ENCODE assay signal across 8 cellular contexts in genomic region chr6:30793521-30794194, GRCh38. TPM values are rescaled to one million over a fixed set of nuclear protein-coding genes. Genes with fewer than 3 reads are reported as not detected.
DNase-seq lines count a peak whose midpoint lies in the region; ATAC-seq, FAIRE-seq and TF ChIP-seq lines count a peak whose summit lies in the region.

No MANE protein-coding gene starts in this region.

- WGBS in ovary, 3 donors: 9 to 21% (median 13%) methylated on average over 6 of the region's 6 CpGs

- H3K4me3 ChIP-seq in ovary: no peak overlapping the region

- peak overlapping the region; percentile 62 to 79 for H3K27ac ChIP-seq in ovary

- no peak for ATAC-seq in GM21717 (IDR thresholded peaks at IDR 0.05; ENCODE audit: unreplicated experiment)

- H3K4me1 ChIP-seq in ovary (ENCODE audit: insufficient read depth): no peaks in the 10 kb centered on the region

- no peak for TF ChIP-seq CTCF in GM10248 (IDR thresholded peaks at IDR 0.05; ENCODE audit: control extremely low read depth, extremely low read depth, low read depth, missing control alignments)
- no peak for TF ChIP-seq CTCF in ovary (IDR thresholded peaks at IDR 0.05)

- intact Hi-C loops in ovary (cut with DNase I): no loop called here

- no peaks in the 10 kb centered on the region for H3K9me3 ChIP-seq in ovary

- DNase-seq in GM10248 (ENCODE audit: extremely low spot score) (peak; percentile 74), NOMO-1 treated with dmso at 0.1 percent for 144 hours (lab: John Stamatoyannopoulos, UW; ENCODE audit: unreplicated experiment) (peak; percentile 59), dermis blood vessel endothelial cell (peak; percentile 62), ovary (no peak), NCI-H1105 (lab: John Stamatoyannopoulos, UW) (no peak), frontal cortex (ENCODE audit: low spot score in 2 of 2) (no peak), DMS 273 (lab: John Stamatoyannopoulos, UW; ENCODE audit: unreplicated experiment) (no peak)

- no peak for TF ChIP-seq EP300 in ovary (IDR thresholded peaks at IDR 0.05)

- H3K27me3 ChIP-seq in ovary: no peaks in the 10 kb centered on the region

- no peak for TF ChIP-seq POLR2A in ovary (IDR thresholded peaks at IDR 0.05)

- CTCF ChIA-PET in GM10248 (lab: Yijun Ruan, JAX): interaction anchor here (0.6 to 2.7 kb wide), 5 partner anchors 11 to 762 kb away, joined by 3 to 10 read pairs (median 5); no protein-coding TSS in a partner anchor

- POLR2A ChIA-PET in GM10248 (lab: Yijun Ruan, JAX): no interaction called here

- H3K36me3 ChIP-seq in ovary: no peaks in the 10 kb centered on the region

- no peak for FAIRE-seq in frontal cortex (lab: Jason Lieb, UNC)

RNA-seq across cellular contexts. Expression of gene IER3, which starts 49.3 kb away (rescaled TPM):
- 74.4 and 134 TPM in 2 replicates for total RNA-seq in dermis blood vessel endothelial cell
- 100 to 1,000 TPM in 1 of 7 donors, 10 to 100 TPM in 5, 1 to 10 TPM in 1; 9.7 to 221 (median 20.6) TPM for total RNA-seq in ovary
- 10 to 100 TPM; 16.1 to 30.6 TPM for polyA plus RNA-seq in ovary
- total RNA-seq in frontal cortex: 2.4 TPM

RNA-seq across cellular contexts. Expression of gene FLOT1, which starts 51.2 kb away (rescaled TPM):
- total RNA-seq in dermis blood vessel endothelial cell: 71.5 and 124 TPM in 2 replicates
- total RNA-seq in ovary: 100 to 1,000 TPM in 6 of 7 donors, 10 to 100 TPM in 1; 64.1 to 154 (median 116) TPM
- polyA plus RNA-seq in ovary: 100 to 1,000 TPM; 124 to 180 TPM
- 46.9 TPM for total RNA-seq in frontal cortex

Comparison
In these comparisons a context has a peak if more than half of its experiments do, and no peak if none do; other contexts are left out.
1. DNase-seq: peak in GM10248 (single experiment), NOMO-1 treated with dmso at 0.1 percent for 144 hours (single experiment) and dermis blood vessel endothelial cell (single experiment); none in ovary (0 of 5), NCI-H1105 (single experiment), frontal cortex (0 of 2) and DMS 273 (single experiment).